ENCODE assay signal across 8 cellular contexts in the genomic region with DNA sequence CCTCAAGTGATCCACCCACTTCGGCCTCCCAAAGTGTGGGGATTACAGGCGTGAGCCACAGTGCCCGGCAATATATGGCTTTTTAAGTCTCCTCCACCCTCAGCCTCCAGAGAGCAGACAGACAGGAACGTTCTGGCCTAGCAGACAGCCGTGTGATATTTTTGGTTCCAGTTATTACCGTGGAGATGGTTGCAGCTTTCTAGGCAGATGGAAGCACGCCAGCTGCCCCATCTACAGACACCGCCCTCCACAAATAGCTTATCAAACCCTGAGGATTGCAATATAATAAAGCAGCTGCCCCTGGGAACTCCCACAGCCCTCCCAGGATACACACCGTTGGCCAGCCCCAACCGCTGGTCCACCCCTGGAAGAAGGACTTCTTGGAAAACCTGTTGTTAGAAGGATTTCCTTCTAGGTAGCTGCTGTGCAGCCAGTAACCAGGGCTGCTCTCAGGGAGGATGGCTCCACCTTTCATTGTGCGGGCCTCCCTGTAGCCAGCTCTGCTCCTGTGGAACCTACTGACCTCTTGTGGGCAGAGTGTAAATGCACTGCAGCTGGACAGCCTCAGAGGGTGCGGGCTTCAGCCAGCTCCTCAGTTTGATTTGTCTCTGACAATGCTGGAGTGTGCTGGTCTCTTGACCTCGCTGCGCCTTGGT. TPM values are rescaled to one million over a fixed set of nuclear protein-coding genes. Genes with fewer than 3 reads are reported as not detected.
A peak's percentile ranks its signal among the peaks of the same experiment; 100 is the strongest.
DNase-seq lines count a peak whose midpoint lies in the region; ATAC-seq and TF ChIP-seq lines count a peak whose summit lies in the region.

No MANE protein-coding gene starts in this region.

- peaks cover 6% of the 10 kb centered on the region for H3K4me1 Mint-ChIP-seq in Calu3 (ENCODE audit: low read depth, unreplicated experiment)

- H3K27me3 Mint-ChIP-seq in Calu3 (ENCODE audit: unreplicated experiment): no peaks in the 10 kb centered on the region

- CTCF ChIA-PET in Calu3 (lab: Charles Lee): interaction anchor here (0.6 to 1.9 kb wide), 17 partner anchors 9 to 297 kb away, joined by 3 to 32 read pairs (median 5); partner anchors contain the start of genes SLC25A5 and UBE2A

- H3K36me3 Mint-ChIP-seq in Calu3 (ENCODE audit: insufficient read depth, unreplicated experiment): no peaks in the 10 kb centered on the region

- H3K4me1 ChIP-seq in mucosa of rectum (ENCODE audit: control insufficient read depth in 2 of 2, insufficient read depth in 2 of 2, low read length in 2 of 2): peaks cover 4% of the 10 kb centered on the region in 2 donors

- H3K9me3 Mint-ChIP-seq in Calu3 (ENCODE audit: low read depth, unreplicated experiment): no peaks in the 10 kb centered on the region

- ATAC-seq in GM21786 (IDR thresholded peaks at IDR 0.05; ENCODE audit: unreplicated experiment): no peak
- no peak for ATAC-seq in HG03039 (IDR thresholded peaks at IDR 0.05; ENCODE audit: unreplicated experiment)

- intact Hi-C loops in Calu3 (cut with micrococcal nuclease; ENCODE audit: unreplicated experiment): loop anchor here (1.0 kb wide), 1 partner anchor 24 kb away; no protein-coding TSS in a partner anchor

- H3K27ac ChIP-seq in mucosa of rectum (ENCODE audit: low read depth in 2 of 2, low read length in 2 of 2): peak overlapping the region; percentile 45 to 49

- H3K4me3 Mint-ChIP-seq in Calu3 (ENCODE audit: low read depth, unreplicated experiment): no peak overlapping the region

- H3K9me3 ChIP-seq in mucosa of rectum (ENCODE audit: control insufficient read depth in 2 of 2, low read length in 2 of 2): no peaks in the 10 kb centered on the region

- no peak overlapping the region for H3K9ac ChIP-seq in mucosa of rectum (ENCODE audit: low read depth in 1 of 2, low read length in 2 of 2)

- H3K36me3 ChIP-seq in mucosa of rectum (ENCODE audit: control insufficient read depth in 2 of 2, insufficient read depth in 2 of 2, low read length in 2 of 2): no peaks in the 10 kb centered on the region

- no peak overlapping the region for H3K4me3 ChIP-seq in mucosa of rectum (ENCODE audit: low read length in 2 of 2)

- H3K27ac Mint-ChIP-seq in Calu3 (ENCODE audit: unreplicated experiment): no peak overlapping the region

- no peaks in the 10 kb centered on the region for H3K27me3 ChIP-seq in mucosa of rectum (ENCODE audit: control insufficient read depth in 2 of 2, insufficient read depth in 2 of 2, low read length in 2 of 2)

- no TSS peak for BruUV-seq in Calu3 (replicated peaks; lab: Mats Ljungman, UMichigan)

- TF ChIP-seq CTCF in Calu3 (IDR thresholded peaks at IDR 0.05; ENCODE audit: unreplicated experiment): peak; percentile 50

- DNase-seq in Calu3 (peak; percentile 76), GM19238 (ENCODE audit: insufficient read length, low spot score) (peak; percentile 30), MV-4-11 (lab: John Stamatoyannopoulos, UW) (peak; percentile 42), SHP77 (lab: John Stamatoyannopoulos, UW) (peak; percentile 10 to 73), epidermal melanocyte (ENCODE audit: insufficient read length, low spot score) (peak; percentile 45)

RNA-seq across cellular contexts. Expression of gene SLC25A5, which starts 44.0 kb away (rescaled TPM):
- total RNA-seq in Calu3 (2022): 396 and 416 TPM in 2 replicates

RNA-seq across cellular contexts. Expression of gene STEEP1, which starts 52.9 kb away (rescaled TPM):
- total RNA-seq in Calu3 (2022): 30.4 and 36.8 TPM in 2 replicates
